13 cellular contexts compared by ENCODE assay signal in the genomic region with DNA sequence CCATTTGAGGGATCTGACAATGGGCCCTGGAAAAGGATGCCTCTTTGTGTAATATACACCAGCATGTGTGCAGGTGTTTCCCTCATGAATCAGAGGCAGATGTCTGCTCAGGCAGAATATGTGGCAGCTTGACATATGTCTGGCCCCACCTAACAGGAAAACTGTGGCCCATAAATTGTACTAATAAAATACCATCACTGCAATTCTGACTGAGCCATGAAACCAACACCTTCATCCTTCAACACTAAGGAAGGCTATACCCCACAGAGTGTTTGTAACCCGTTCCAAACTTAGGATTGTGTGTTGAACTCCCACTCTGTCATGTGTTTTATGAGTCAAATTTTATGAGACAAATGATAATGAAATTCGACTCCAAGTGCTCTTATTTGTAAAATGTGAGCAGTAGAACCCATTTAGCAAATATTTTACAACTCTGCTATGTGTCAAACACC. TPM values are rescaled to one million over a fixed set of nuclear protein-coding genes. Genes with fewer than 3 reads are reported as not detected.
DNase-seq lines count a peak whose midpoint lies in the region; ATAC-seq and TF ChIP-seq lines count a peak whose summit lies in the region.
"Had no signal": no experiment of that assay in that cellular context is flagged by ENCODE, and none has a peak within 500 bp of the region (broad histone marks: within the 10 kb centered on the region; RNA-seq: fewer than 3 reads in every experiment).

No MANE protein-coding gene starts in this region.

- POLR2A ChIA-PET in MCF 10A (lab: Yijun Ruan, JAX), result interaction anchor here (1.5 kb wide), 1 partner anchor 10 kb away, joined by 5 read pairs; no protein-coding TSS in a partner anchor

- H3K4me3 Mint-ChIP-seq in MCF 10A (ENCODE audit: unreplicated experiment), result no peak overlapping the region
- H3K4me3 Mint-ChIP-seq: activated T-cell treated with anti-CD3 and anti-CD28 coated beads, Interleukin-2, amount 50 U/mL, for 72 hours; T-helper 2 cell treated with Interferon-gamma antibody and Interleukin-4, amounts not matched to agents 5 μg/mL and 100 μg/mL, for 36 hours had no signal

- no peaks in the 10 kb centered on the region for H3K9me3 Mint-ChIP-seq in MCF 10A (ENCODE audit: unreplicated experiment)
- H3K9me3 Mint-ChIP-seq: activated T-cell treated with anti-CD3 and anti-CD28 coated beads, Interleukin-2, amount 50 U/mL, for 72 hours; T-helper 2 cell treated with Interferon-gamma antibody and Interleukin-4, amounts not matched to agents 5 μg/mL and 100 μg/mL, for 36 hours had no signal

- BruUV-seq in MCF 10A (replicated peaks; lab: Mats Ljungman, UMichigan), result no TSS peak

- peak; percentile 43 for DNase-seq in MCF 10A (ENCODE audit: unreplicated experiment)
- DNase-seq in breast epithelium (ENCODE audit: low spot score in 2 of 2), result no peak
- DNase-seq in SHP77 (lab: John Stamatoyannopoulos, UW), result peak; percentile 95 to 96
- DNase-seq in kidney tubule cell (ENCODE audit: low spot score), result peak; percentile 50
- DNase-seq in upper lobe of left lung, result no peak
- DNase-seq in hypothalamus (lab: John Stamatoyannopoulos, UW), result no peak
- no peak for DNase-seq in Peyer's patch
- DNase-seq: activated T-cell treated with anti-CD3 and anti-CD28 coated beads, Interleukin-2, amount 50 U/mL, for 72 hours; cortex of kidney; left cardiac atrium; NCI-H1436 had no signal

- H3K4me1 ChIP-seq in breast epithelium (no peaks in the 10 kb centered on the region), upper lobe of left lung (peaks cover 7 to 28% (median 21%) of the 10 kb centered on the region in 4 donors), Peyer's patch (peaks cover 0 to 3% (median 0%) of the 10 kb centered on the region in 4 donors)

- H3K27me3 Mint-ChIP-seq in MCF 10A (ENCODE audit: insufficient read depth, unreplicated experiment), result no peaks in the 10 kb centered on the region

- TF ChIP-seq POLR2A in breast epithelium (IDR thresholded peaks at IDR 0.05) (no peak), upper lobe of left lung (IDR thresholded peaks at IDR 0.05) (no peak), Peyer's patch (IDR thresholded peaks at IDR 0.05) (no peak)

- TF ChIP-seq CTCF in MCF 10A (IDR thresholded peaks at IDR 0.05; ENCODE audit: unreplicated experiment), result no peak
- no peak for TF ChIP-seq CTCF in breast epithelium (IDR thresholded peaks at IDR 0.05)
- no peak for TF ChIP-seq CTCF in upper lobe of left lung (IDR thresholded peaks at IDR 0.05)
- no peak for TF ChIP-seq CTCF in Peyer's patch (IDR thresholded peaks at IDR 0.05)

- CTCF ChIA-PET in MCF 10A (lab: Yijun Ruan, JAX), result interaction anchor here (0.5 to 1.3 kb wide), 3 partner anchors 9 to 283 kb away, joined by 3 to 5 read pairs (median 3); no protein-coding TSS in a partner anchor

- TF ChIP-seq EP300 in upper lobe of left lung (IDR thresholded peaks at IDR 0.05), result no peak

- 26 to 39% methylated on average over 2 of the region's 2 CpGs for WGBS in upper lobe of left lung, 2 donors

- H3K4me3 ChIP-seq in breast epithelium (no peak overlapping the region), upper lobe of left lung (no peak overlapping the region), Peyer's patch (no peak overlapping the region)

- H3K36me3 ChIP-seq in breast epithelium (no peaks in the 10 kb centered on the region), upper lobe of left lung (no peaks in the 10 kb centered on the region), Peyer's patch (no peaks in the 10 kb centered on the region)

- H3K27me3 ChIP-seq in breast epithelium (no peaks in the 10 kb centered on the region), upper lobe of left lung (no peaks in the 10 kb centered on the region), Peyer's patch (no peaks in the 10 kb centered on the region)

- H3K27ac Mint-ChIP-seq in MCF 10A (ENCODE audit: low read depth, unreplicated experiment), result no peak overlapping the region
- H3K27ac Mint-ChIP-seq: activated T-cell treated with anti-CD3 and anti-CD28 coated beads, Interleukin-2, amount 50 U/mL, for 72 hours; T-helper 2 cell treated with Interferon-gamma antibody and Interleukin-4, amounts not matched to agents 5 μg/mL and 100 μg/mL, for 36 hours had no signal

- intact Hi-C loops in MCF 10A (cut with micrococcal nuclease), result no loop called here
- intact Hi-C loops in breast epithelium (cut with DNase I; ENCODE audit: low total_unique reads), result no loop called here

- no peak overlapping the region for H3K27ac ChIP-seq in breast epithelium
- H3K27ac ChIP-seq in upper lobe of left lung, result peak overlapping the region in 3 of 4 donors; percentile 10 to 74 (median 14)
- H3K27ac ChIP-seq in Peyer's patch, result peak overlapping the region in 2 of 4 donors; percentile 17 to 79

- H3K9me3 ChIP-seq in breast epithelium (no peaks in the 10 kb centered on the region), upper lobe of left lung (no peaks in the 10 kb centered on the region), Peyer's patch (no peaks in the 10 kb centered on the region)

- peaks cover 10% of the 10 kb centered on the region for H3K4me1 Mint-ChIP-seq in MCF 10A (ENCODE audit: insufficient read depth, unreplicated experiment)

- ATAC-seq in upper lobe of left lung (ENCODE audit: low FRiP score in 2 of 2) (no peak), GM19035 (IDR thresholded peaks at IDR 0.05; ENCODE audit: unreplicated experiment) (no peak)
- ATAC-seq: activated T-cell treated with anti-CD3 and anti-CD28 coated beads, Interleukin-2, amount 50 U/mL, for 72 hours had no signal

- no peaks in the 10 kb centered on the region for H3K36me3 Mint-ChIP-seq in MCF 10A (ENCODE audit: insufficient read depth, unreplicated experiment)

RNA-seq across cellular contexts. Expression of a gene that starts 22.7 kb away (rescaled TPM):
- total RNA-seq in MCF 10A (2022) (0.72 TPM in 1 of 2 replicates, not detected in the other), breast epithelium (100 to 1,000 TPM in 2 of 3 donors, 10 to 100 TPM in 1; 54.0 to 142 (median 129) TPM), upper lobe of left lung (100 to 1,000 TPM in 2 of 6 donors, 10 to 100 TPM in 4; 29.5 to 119 (median 58.9) TPM), Peyer's patch (10 to 100 TPM in 3 of 4 donors, 1 to 10 TPM in 1; 10.0 to 99.0 (median 28.9) TPM)

Comparison
In these comparisons a context has a peak if more than half of its experiments do, and no peak if none do; other contexts are left out.
1. DNase-seq: peak in MCF 10A (single experiment), SHP77 (2 of 2) and kidney tubule cell (single experiment); none in breast epithelium (0 of 2), upper lobe of left lung (0 of 2), hypothalamus (0 of 51) and Peyer's patch (0 of 3).
2. H3K27ac ChIP-seq: peak in upper lobe of left lung (3 of 4); none in breast epithelium (0 of 2).